In genomic region chr9:20382460-20383071, GRCh38 we compare ENCODE assay signal across 9 cellular contexts.
A peak's percentile ranks its signal among the peaks of the same experiment; 100 is the strongest.
DNase-seq lines count a peak whose midpoint lies in the region; ATAC-seq and TF ChIP-seq lines count a peak whose summit lies in the region.
"Had no signal": no experiment of that assay in that cellular context is flagged by ENCODE, and none has a peak within 500 bp of the region (broad histone marks: within the 10 kb centered on the region; RNA-seq: fewer than 3 reads in every experiment).

No MANE protein-coding gene starts in this region.

- no peak for TF ChIP-seq EP300 in stomach (IDR thresholded peaks at IDR 0.05)

- TF ChIP-seq CTCF in hepatocyte (IDR thresholded peaks at IDR 0.05; ENCODE audit: poor library complexity) (no peak), vagina (IDR thresholded peaks at IDR 0.05) (no peak), stomach (IDR thresholded peaks at IDR 0.05) (no peak)

- no peaks in the 10 kb centered on the region for H4K20me1 ChIP-seq in hepatocyte (ENCODE audit: insufficient read depth, poor library complexity, severe bottlenecking)

- H2AFZ ChIP-seq in hepatocyte = no peak overlapping the region

- no peaks in the 10 kb centered on the region for H3K27me3 ChIP-seq in hepatocyte
- no peaks in the 10 kb centered on the region for H3K27me3 ChIP-seq in vagina
- no peaks in the 10 kb centered on the region for H3K27me3 ChIP-seq in stomach

- peak; percentile 53 for ATAC-seq in GM21576 (IDR thresholded peaks at IDR 0.05; ENCODE audit: unreplicated experiment)
- ATAC-seq in GM21447 (IDR thresholded peaks at IDR 0.05; ENCODE audit: unreplicated experiment) = no peak

- H3K36me3 ChIP-seq in hepatocyte (replicated peaks; ENCODE audit: insufficient read depth, low read depth) (no peaks in the 10 kb centered on the region), vagina (no peaks in the 10 kb centered on the region), stomach (no peaks in the 10 kb centered on the region)

- H3K9me3 ChIP-seq in hepatocyte (ENCODE audit: low read depth) = no peaks in the 10 kb centered on the region
- no peaks in the 10 kb centered on the region for H3K9me3 ChIP-seq in vagina
- no peaks in the 10 kb centered on the region for H3K9me3 ChIP-seq in stomach

- peaks cover 9% of the 10 kb centered on the region for H3K79me2 ChIP-seq in hepatocyte

- H3K4me2 ChIP-seq in hepatocyte = peak overlapping the region; percentile 53

- DNase-seq in GM04504 (ENCODE audit: low read depth) = peak; percentile 1
- DNase-seq in NCI-H146 treated with DMSO at 0.1 percent for 48 hours (lab: John Stamatoyannopoulos, UW; ENCODE audit: unreplicated experiment) = peak; percentile 64
- no peak for DNase-seq in hepatocyte (ENCODE audit: low spot score)
- DNase-seq in vagina (ENCODE audit: extremely low spot score in 2 of 2) = no peak
- DNase-seq in ureter (ENCODE audit: low spot score) = no peak
- no peak for DNase-seq in stomach
- DNase-seq: activated CD8-positive, alpha-beta memory T cell treated with anti-CD3 and anti-CD28 coated beads, Interleukin-2, amount 50 U/mL, for 4 hours had no signal

- H3K4me3 ChIP-seq in hepatocyte (no peak overlapping the region), vagina (no peak overlapping the region), stomach (no peak overlapping the region)

- H3K9me2 ChIP-seq in hepatocyte (replicated peaks; ENCODE audit: insufficient read depth) = no peaks in the 10 kb centered on the region

- WGBS in hepatocyte (ENCODE audit: low lambda C conversion rate, missing lambda C conversion rate) = 8% methylated on average over 2 of the region's 2 CpGs
- 16 to 29% (median 27%) methylated on average over 2 of the region's 2 CpGs for WGBS in stomach, 5 donors

- intact Hi-C loops in vagina (cut with DNase I) (no loop called here), stomach (cut with DNase I; ENCODE audit: low total_unique reads) (no loop called here)

- H3K27ac ChIP-seq in hepatocyte (no peak overlapping the region), vagina (no peak overlapping the region), stomach (no peak overlapping the region)

- H3K4me1 ChIP-seq in hepatocyte (ENCODE audit: insufficient read depth) = peaks cover 29% of the 10 kb centered on the region
- H3K4me1 ChIP-seq in vagina = no peaks in the 10 kb centered on the region
- peaks cover 0 to 19% (median 7%) of the 10 kb centered on the region in 4 donors for H3K4me1 ChIP-seq in stomach

- no peak for TF ChIP-seq POLR2A in vagina (IDR thresholded peaks at IDR 0.05)
- TF ChIP-seq POLR2A in stomach (IDR thresholded peaks at IDR 0.05) = no peak

Comparison
In these comparisons a context has a peak if more than half of its experiments do, and no peak if none do; other contexts are left out.
1. DNase-seq: peak in GM04504 (single experiment) and NCI-H146 treated with DMSO at 0.1 percent for 48 hours (single experiment); none in hepatocyte (single experiment), vagina (0 of 2), ureter (single experiment) and stomach (single experiment).